Comparison of ENCODE assay signal across 2 cellular contexts in the genomic region with DNA sequence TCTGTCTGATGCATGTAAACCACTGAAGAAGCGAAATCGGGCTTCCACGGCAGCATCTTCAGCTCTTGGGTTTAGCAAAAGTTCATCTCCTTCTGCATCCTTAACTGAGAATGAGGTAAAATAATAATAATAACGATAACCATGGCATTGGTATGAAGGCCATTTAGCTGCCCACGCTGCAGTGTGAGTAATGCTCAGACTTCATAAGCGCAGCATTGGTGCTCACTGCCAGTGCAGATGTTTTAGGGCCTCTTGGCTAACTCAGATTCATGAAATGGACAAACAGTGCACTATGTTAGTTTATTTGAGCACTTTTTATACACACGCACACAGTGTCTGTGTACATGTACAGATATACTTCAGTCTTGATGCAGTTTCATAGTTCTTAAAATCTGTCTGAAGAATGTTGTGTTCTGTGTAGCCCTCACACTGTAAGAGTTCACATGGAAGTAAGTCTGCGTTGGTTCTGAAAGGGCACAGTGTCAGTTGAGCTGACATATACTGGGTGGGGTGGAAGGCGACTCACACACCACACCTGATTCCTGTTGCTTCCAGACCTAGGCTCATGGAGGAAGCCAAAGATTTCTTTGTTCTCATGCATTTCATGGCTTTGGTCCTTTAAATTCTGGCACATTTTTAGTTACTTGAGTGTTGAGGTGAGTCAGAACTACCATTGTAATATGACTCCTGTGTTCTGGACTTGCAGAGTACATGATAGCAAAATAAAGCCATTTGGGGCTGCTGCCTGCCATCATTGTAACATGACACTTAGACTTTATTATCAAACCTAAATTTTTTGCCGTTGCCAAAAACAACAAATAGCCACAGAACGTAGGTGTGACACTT.
A peak's percentile ranks its signal among the peaks of the same experiment; 100 is the strongest.
TF ChIP-seq lines count a peak whose summit lies in the region.

No MANE protein-coding gene starts in this region.

TF ChIP-seq in IMR-90, 13 proteins besides CTCF, POLR2A, EP300 and RAD21:
- no peak for TF ChIP-seq NFE2L2 (IDR thresholded peaks at IDR 0.05; ENCODE audit: low read depth, low read length)
- no peak for TF ChIP-seq USF2 (IDR thresholded peaks at IDR 0.05; ENCODE audit: low read depth, low read length)
- TF ChIP-seq FOS (IDR thresholded peaks at IDR 0.05; ENCODE audit: low read depth, low read length): peak; percentile 56
- TF ChIP-seq RFX5 (IDR thresholded peaks at IDR 0.05; ENCODE audit: low read depth, low read length): no peak
- TF ChIP-seq CEBPB (IDR thresholded peaks at IDR 0.05; ENCODE audit: low read depth, low read length): 0 out of 2 replicates have a peak, but pooled peaks have one; percentile 8

TF ChIP-seq in K562, 482 proteins besides CTCF, POLR2A, EP300 and RAD21:
- TF ChIP-seq ZFP91 (CRISPR knock-in tag; IDR thresholded peaks at IDR 0.05) (peak; percentile 46; the same call in 1 of the 2 replicates), ZNF324 (CRISPR knock-in tag; IDR thresholded peaks at IDR 0.05) (no peak)
TF ChIP-seq in K562: peak in this region for 1.
